ENCODE assay signal across 8 cellular contexts in genomic region chr7:92634924-92635519, GRCh38. TPM values are rescaled to one million over a fixed set of nuclear protein-coding genes. Genes with fewer than 3 reads are reported as not detected.
A peak's percentile ranks its signal among the peaks of the same experiment; 100 is the strongest.
DNase-seq lines count a peak whose midpoint lies in the region; ATAC-seq and TF ChIP-seq lines count a peak whose summit lies in the region.

No MANE protein-coding gene starts in this region.

- 52% methylated on average over 4 of the region's 4 CpGs for WGBS in HUES64

- no peaks in the 10 kb centered on the region for H3K9me3 Mint-ChIP-seq in activated naive CD8-positive, alpha-beta T cell treated with anti-CD3 and anti-CD28 coated beads, Interleukin-2, amount 10 ng/mL, durations not matched to agents 7 days and 5 days

- intact Hi-C loops in posterior cingulate gyrus (cut with DNase I), result no loop called here

- H3K9me3 ChIP-seq in HUES64 (ENCODE audit: insufficient read depth, low read depth, low read length) (no peaks in the 10 kb centered on the region), thoracic aorta (no peaks in the 10 kb centered on the region)

- H3K27me3 Mint-ChIP-seq in activated naive CD8-positive, alpha-beta T cell treated with anti-CD3 and anti-CD28 coated beads, Interleukin-2, amount 10 ng/mL, durations not matched to agents 7 days and 5 days, result no peaks in the 10 kb centered on the region

- H3K27ac ChIP-seq in HUES64 (ENCODE audit: low read depth, low read length), result peak overlapping the region; percentile 47; the same call in 1 of the 2 replicates
- peak overlapping the region; percentile 3 to 36 for H3K27ac ChIP-seq in thoracic aorta

- peaks cover 61% of the 10 kb centered on the region for H3K4me1 Mint-ChIP-seq in activated naive CD8-positive, alpha-beta T cell treated with anti-CD3 and anti-CD28 coated beads, Interleukin-2, amount 10 ng/mL, durations not matched to agents 7 days and 5 days

- H3K4me3 Mint-ChIP-seq in activated naive CD8-positive, alpha-beta T cell treated with anti-CD3 and anti-CD28 coated beads, Interleukin-2, amount 10 ng/mL, durations not matched to agents 7 days and 5 days, result peak overlapping the region; percentile 39

- no peak overlapping the region for H3K9ac ChIP-seq in HUES64 (ENCODE audit: low read depth, low read length)

- peaks cover 29% of the 10 kb centered on the region for H3K4me1 ChIP-seq in HUES64 (ENCODE audit: insufficient read depth, low read length)
- H3K4me1 ChIP-seq in thoracic aorta (ENCODE audit: control insufficient read depth in 1 of 2, low read depth in 2 of 2), result peaks cover 34 to 44% of the 10 kb centered on the region in 2 donors

- ATAC-seq in GM19397 (IDR thresholded peaks at IDR 0.05; ENCODE audit: unreplicated experiment) (peak; percentile 29), thoracic aorta (ENCODE audit: insufficient number of reproducible peaks, low FRiP score, low read depth) (peak; percentile 72)
- ATAC-seq in activated naive CD8-positive, alpha-beta T cell treated with anti-CD3 and anti-CD28 coated beads, Interleukin-2, amount 10 ng/mL, durations not matched to agents 7 days and 5 days (ENCODE audit: low read depth), result peak; percentile 5

- POLR2A ChIA-PET in activated naive CD8-positive, alpha-beta T cell treated with anti-CD3 and anti-CD28 coated beads, Interleukin-2, amount 10 ng/mL, durations not matched to agents 7 days and 5 days (lab: Charles Lee), result interaction anchor here (1.2 kb wide), 1 partner anchor 198 kb away, joined by 3 read pairs; no protein-coding TSS in a partner anchor

- H3K36me3 ChIP-seq in HUES64 (ENCODE audit: insufficient read depth, low read length) (no peaks in the 10 kb centered on the region), thoracic aorta (no peaks in the 10 kb centered on the region)

- H3K36me3 Mint-ChIP-seq in activated naive CD8-positive, alpha-beta T cell treated with anti-CD3 and anti-CD28 coated beads, Interleukin-2, amount 10 ng/mL, durations not matched to agents 7 days and 5 days, result peaks cover 28% of the 10 kb centered on the region

- H3K4me3 ChIP-seq in HUES64 (ENCODE audit: low read length), result no peak overlapping the region
- peak overlapping the region; percentile 32 for H3K4me3 ChIP-seq in thoracic aorta

- H3K27ac Mint-ChIP-seq in activated naive CD8-positive, alpha-beta T cell treated with anti-CD3 and anti-CD28 coated beads, Interleukin-2, amount 10 ng/mL, durations not matched to agents 7 days and 5 days, result peak overlapping the region; percentile 68

- TF ChIP-seq CTCF in thoracic aorta (IDR thresholded peaks at IDR 0.05), result no peak

- DNase-seq in AG08395 (ENCODE audit: low spot score) (peak; percentile 27), iris pigment epithelial cell (ENCODE audit: low read depth) (peak; percentile 94), thoracic aorta (ENCODE audit: low spot score) (no peak), amygdala (lab: John Stamatoyannopoulos, UW) (no peak), posterior cingulate gyrus (no peak)
- no peak for DNase-seq in activated naive CD8-positive, alpha-beta T cell treated with anti-CD3 and anti-CD28 coated beads, Interleukin-2, amount 10 ng/mL, durations not matched to agents 7 days and 5 days

- H3K27me3 ChIP-seq in HUES64 (ENCODE audit: insufficient read depth, low read length) (no peaks in the 10 kb centered on the region), thoracic aorta (replicated peaks; ENCODE audit: insufficient read depth) (no peaks in the 10 kb centered on the region)

RNA-seq across cellular contexts. Expression of gene FAM133B, which starts 44.8 kb away (rescaled TPM):
- 37.7 TPM for polyA plus RNA-seq in HUES64 (2013, experiment 1 of 2)
- 38.2 TPM for polyA plus RNA-seq in HUES64 (2013, experiment 2 of 2)
- 10 to 100 TPM; 32.3 to 33.3 TPM for total RNA-seq in activated naive CD8-positive, alpha-beta T cell treated with anti-CD3 and anti-CD28 coated beads, Interleukin-2, amount 10 ng/mL, durations not matched to agents 7 days and 5 days
- total RNA-seq in thoracic aorta, result 10 to 100 TPM; 18.1 to 29.5 TPM

Comparison
In these comparisons a context has a peak if more than half of its experiments do, and no peak if none do; other contexts are left out.
1. DNase-seq: peak in AG08395 (single experiment) and iris pigment epithelial cell (single experiment); none in activated naive CD8-positive, alpha-beta T cell treated with anti-CD3 and anti-CD28 coated beads, Interleukin-2, amount 10 ng/mL, durations not matched to agents 7 days and 5 days (single experiment), thoracic aorta (single experiment), amygdala (0 of 56) and posterior cingulate gyrus (0 of 10).
2. ATAC-seq: peak in every context shown above with its lines; median percentile 72 in thoracic aorta; 29 in GM19397; 5 in activated naive CD8-positive, alpha-beta T cell treated with anti-CD3 and anti-CD28 coated beads, Interleukin-2, amount 10 ng/mL, durations not matched to agents 7 days and 5 days.